In the genomic region with DNA sequence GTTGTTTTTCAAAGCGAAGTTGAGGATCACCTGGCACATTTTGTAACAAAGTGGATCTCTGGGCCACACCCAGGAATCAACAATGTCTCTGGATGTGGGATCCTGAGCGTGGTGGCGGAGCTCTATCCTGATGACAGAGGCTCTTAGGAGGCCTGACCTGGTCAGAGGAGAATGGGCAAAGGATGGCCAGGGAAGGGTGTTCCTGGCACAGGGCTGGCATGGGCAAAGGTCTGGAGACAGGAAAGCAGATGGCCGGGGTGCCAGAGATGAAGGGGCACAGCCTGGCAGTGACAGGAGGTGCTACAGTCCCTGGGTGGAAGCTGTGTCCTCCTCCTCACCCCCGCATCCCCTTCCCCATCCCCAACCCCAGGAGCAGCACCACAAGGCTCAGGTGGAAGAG, we compare ENCODE assay signal across 14 cellular contexts. TPM values are rescaled to one million over a fixed set of nuclear protein-coding genes. Genes with fewer than 3 reads are reported as not detected.
A peak's percentile ranks its signal among the peaks of the same experiment; 100 is the strongest.
DNase-seq lines count a peak whose midpoint lies in the region; ATAC-seq and TF ChIP-seq lines count a peak whose summit lies in the region.
"Had no signal": no experiment of that assay in that cellular context is flagged by ENCODE, and none has a peak within 500 bp of the region (broad histone marks: within the 10 kb centered on the region; RNA-seq: fewer than 3 reads in every experiment).

No MANE protein-coding gene starts in this region.

- H3K36me3 Mint-ChIP-seq in T-helper 17 cell (ENCODE audit: low read depth) = peaks cover 2% of the 10 kb centered on the region
- H3K36me3 Mint-ChIP-seq in nephron (ENCODE audit: low read depth) = peaks cover 37% of the 10 kb centered on the region

- ATAC-seq in T-helper 17 cell (no peak), upper lobe of left lung (ENCODE audit: low FRiP score in 2 of 2) (no peak)

- peak overlapping the region; percentile 81 for H3K27ac ChIP-seq in cingulate gyrus (ENCODE audit: low read depth, low read length)
- H3K27ac ChIP-seq in upper lobe of left lung = peak overlapping the region in 3 of 4 donors; percentile 39 to 74 (median 64)
- H3K27ac ChIP-seq: PC-9 had no signal

- TF ChIP-seq CTCF in nephron (IDR thresholded peaks at IDR 0.05; ENCODE audit: unreplicated experiment in 3 of 3) (no peak), upper lobe of left lung (IDR thresholded peaks at IDR 0.05) (no peak)

- TF ChIP-seq POLR2A in upper lobe of left lung (IDR thresholded peaks at IDR 0.05) = no peak

- peaks cover 0 to 9% (median 8%) of the 10 kb centered on the region in 4 donors for H3K4me1 ChIP-seq in upper lobe of left lung

- no peaks in the 10 kb centered on the region for H3K9me3 ChIP-seq in T-helper 17 cell (ENCODE audit: control insufficient read depth, low read length, poor library complexity, severe bottlenecking)
- no peaks in the 10 kb centered on the region for H3K9me3 ChIP-seq in upper lobe of left lung

- no peaks in the 10 kb centered on the region for H3K4me1 Mint-ChIP-seq in T-helper 17 cell
- no peaks in the 10 kb centered on the region for H3K4me1 Mint-ChIP-seq in nephron

- H3K9me3 Mint-ChIP-seq in nephron = no peaks in the 10 kb centered on the region

- H3K27me3 Mint-ChIP-seq in T-helper 17 cell = no peaks in the 10 kb centered on the region
- no peaks in the 10 kb centered on the region for H3K27me3 Mint-ChIP-seq in nephron (ENCODE audit: low read depth)

- H3K36me3 ChIP-seq in upper lobe of left lung = peaks cover 0 to 84% (median 57%) of the 10 kb centered on the region in 4 donors

- H3K27me3 ChIP-seq in upper lobe of left lung = no peaks in the 10 kb centered on the region

- intact Hi-C loops in head of caudate nucleus (cut with DNase I) = no loop called here

- H3K27ac Mint-ChIP-seq in T-helper 17 cell = no peak overlapping the region
- peak overlapping the region in 2 of 3 experiments; percentile 13 to 44 for H3K27ac Mint-ChIP-seq in nephron

- no peak for DNase-seq in T-helper 17 cell
- DNase-seq in upper lobe of left lung = no peak
- no peak for DNase-seq in head of caudate nucleus
- DNase-seq in NCI-H1417 treated with DMSO at 0.1 percent for 48 hours (lab: John Stamatoyannopoulos, UW) = no peak
- no peak for DNase-seq in NCI-H2107 (lab: John Stamatoyannopoulos, UW)
- DNase-seq: COR-L47, DMS153, EL, NCI-H2081 treated with DMSO at 0.1 percent for 48 hours, NCI-H2227 treated with DMSO at 0.1 percent for 48 hours, NCI-H524, PC-9 had no signal

- peak overlapping the region; percentile 70 for H3K4me3 Mint-ChIP-seq in T-helper 17 cell
- H3K4me3 Mint-ChIP-seq in nephron = no peak overlapping the region

- no peak for TF ChIP-seq EP300 in upper lobe of left lung (IDR thresholded peaks at IDR 0.05)

- 91 to 96% methylated on average over 4 to 5 of the region's 5 CpGs for WGBS in upper lobe of left lung, 2 donors

- no peak overlapping the region for H3K4me3 ChIP-seq in upper lobe of left lung
- H3K4me3 ChIP-seq: PC-9 had no signal

RNA-seq across cellular contexts. Expression of gene MFN2, which starts 20.0 kb away (rescaled TPM):
- total RNA-seq in T-helper 17 cell (10 to 100 TPM; 34.7 to 46.4 TPM), upper lobe of left lung (10 to 100 TPM; 40.9 to 80.6 (median 71.0) TPM)

RNA-seq across cellular contexts. Expression of gene PLOD1, which starts 25.8 kb away (rescaled TPM):
- total RNA-seq in T-helper 17 cell (1 to 10 TPM; 2.8 to 3.0 TPM), upper lobe of left lung (10 to 100 TPM; 31.4 to 99.0 (median 52.8) TPM)

RNA-seq across cellular contexts. Expression of gene KIAA2013, which starts 34.0 kb away (rescaled TPM):
- total RNA-seq in T-helper 17 cell (10 to 100 TPM; 17.5 to 20.6 TPM), upper lobe of left lung (10 to 100 TPM; 42.6 to 94.2 (median 58.7) TPM)

RNA-seq across cellular contexts. Expression of gene MIIP, which starts 59.0 kb away (rescaled TPM):
- total RNA-seq in T-helper 17 cell = 10 to 100 TPM; 25.9 to 28.6 TPM
- total RNA-seq in upper lobe of left lung = 10 to 100 TPM; 39.6 to 87.1 (median 50.1) TPM

Comparison
In these comparisons a context has a peak if more than half of its experiments do, and no peak if none do; other contexts are left out.
1. RNA of gene PLOD1, which starts 25.8 kb away (total RNA-seq): 31.4 to 99.0 TPM in upper lobe of left lung; 2.8 to 3.0 TPM in T-helper 17 cell; every median in the first group is over 4 times any median in the second.